Comparison of ENCODE assay signal across 21 cellular contexts in the genomic region with DNA sequence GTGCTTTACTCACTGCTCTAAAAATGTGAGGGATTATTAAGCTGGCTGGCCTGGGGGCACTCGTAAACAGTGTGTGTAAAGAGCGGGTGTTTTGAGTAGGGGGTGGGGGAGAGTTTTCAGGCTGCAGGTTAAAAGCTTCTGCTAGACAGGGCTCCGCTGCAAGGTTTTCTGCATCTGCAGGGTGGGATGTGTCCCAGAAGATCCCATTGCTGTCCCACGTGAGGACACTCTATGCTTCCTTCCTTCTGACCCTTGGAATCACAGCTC.
"Had no signal": no experiment of that assay in that cellular context is flagged by ENCODE, and none has a peak within 500 bp of the region (broad histone marks: within the 10 kb centered on the region; RNA-seq: fewer than 3 reads in every experiment).

No MANE protein-coding gene starts in this region.

- H3K9me3 Mint-ChIP-seq: natural killer cell treated with Interleukin-12 subunit alpha and Interleukin-12 subunit beta and Interleukin-15 and Interleukin-18, amount 100 ng/mL, for 72 hours; stimulated activated memory B cell treated with anti-CD40 and anti-IgM and Interleukin-4, amounts not matched to agents 10 μg/mL and 1 μg/mL and 100 μg/mL, for 72 hours had no signal

- H3K4me1 Mint-ChIP-seq: stimulated activated memory B cell treated with anti-CD40 and anti-IgM and Interleukin-4, amounts not matched to agents 10 μg/mL and 1 μg/mL and 100 μg/mL, for 72 hours had no signal

- H3K27ac Mint-ChIP-seq: natural killer cell treated with Interleukin-12 subunit alpha and Interleukin-12 subunit beta and Interleukin-15 and Interleukin-18, amount 100 ng/mL, for 72 hours; progenitor cell of endocrine pancreas; stimulated activated memory B cell treated with anti-CD40 and anti-IgM and Interleukin-4, amounts not matched to agents 10 μg/mL and 1 μg/mL and 100 μg/mL, for 72 hours; stimulated activated naive CD8-positive, alpha-beta T cell treated with anti-CD3 and anti-CD28 coated beads, Interleukin-15, Interleukin-2, amounts not matched to agents 100 ng/mL and 50 ng/mL, for 24 hours had no signal

- H3K9me3 ChIP-seq: ovary, uterus had no signal

- ATAC-seq: left colon; left ventricle myocardium superior; natural killer cell treated with Interleukin-12 subunit alpha and Interleukin-12 subunit beta and Interleukin-15 and Interleukin-18, amount 100 ng/mL, for 72 hours; right cardiac atrium; stimulated activated memory B cell treated with anti-CD40 and anti-IgM and Interleukin-4, amounts not matched to agents 10 μg/mL and 1 μg/mL and 100 μg/mL, for 72 hours had no signal

- H3K4me3 ChIP-seq: coronary artery, hepatocyte, lung, ovary, spleen, tibial artery, upper lobe of left lung, uterus had no signal

- H3K36me3 ChIP-seq: ovary, spleen, tibial artery, upper lobe of left lung, uterus had no signal

- H3K27me3 Mint-ChIP-seq: stimulated activated memory B cell treated with anti-CD40 and anti-IgM and Interleukin-4, amounts not matched to agents 10 μg/mL and 1 μg/mL and 100 μg/mL, for 72 hours; stimulated activated naive CD8-positive, alpha-beta T cell treated with anti-CD3 and anti-CD28 coated beads, Interleukin-15, Interleukin-2, amounts not matched to agents 100 ng/mL and 50 ng/mL, for 24 hours had no signal

- H3K4me3 Mint-ChIP-seq: natural killer cell treated with Interleukin-12 subunit alpha and Interleukin-12 subunit beta and Interleukin-15 and Interleukin-18, amount 100 ng/mL, for 72 hours; stimulated activated memory B cell treated with anti-CD40 and anti-IgM and Interleukin-4, amounts not matched to agents 10 μg/mL and 1 μg/mL and 100 μg/mL, for 72 hours; stimulated activated naive CD8-positive, alpha-beta T cell treated with anti-CD3 and anti-CD28 coated beads, Interleukin-15, Interleukin-2, amounts not matched to agents 100 ng/mL and 50 ng/mL, for 24 hours had no signal

- H3K36me3 Mint-ChIP-seq: natural killer cell treated with Interleukin-12 subunit alpha and Interleukin-12 subunit beta and Interleukin-15 and Interleukin-18, amount 100 ng/mL, for 72 hours; stimulated activated memory B cell treated with anti-CD40 and anti-IgM and Interleukin-4, amounts not matched to agents 10 μg/mL and 1 μg/mL and 100 μg/mL, for 72 hours had no signal

- H3K27ac ChIP-seq: coronary artery, hepatocyte, ovary, spleen, tibial artery, upper lobe of left lung, uterus had no signal

- H3K4me1 ChIP-seq: spleen, tibial artery, upper lobe of left lung, uterus had no signal

- H3K27me3 ChIP-seq: hepatocyte, ovary, spleen, upper lobe of left lung, uterus had no signal

- DNase-seq: effector CD4-positive, alpha-beta T cell; foreskin melanocyte; left colon; left ventricle myocardium superior; mesenchymal stem cell; ovary; right cardiac atrium; stimulated activated CD4-positive, alpha-beta T cell treated with anti-CD3 and anti-CD28 coated beads, Interleukin-15, amount 100 ng/mL, for 24 hours; stimulated activated CD4-positive, alpha-beta T cell treated with anti-CD3 and anti-CD28 coated beads, Interleukin-1b, Interleukin-23, amount 100 ng/mL, for 48 hours; stimulated activated CD4-positive, alpha-beta T cell treated with anti-CD3 and anti-CD28 coated beads, Interleukin-4, amount 100 ng/mL, for 24 hours; tibial artery; upper lobe of left lung had no signal
